23 cellular contexts compared by ENCODE assay signal in genomic region chr14:45096218-45096617, GRCh38. TPM values are rescaled to one million over a fixed set of nuclear protein-coding genes. Genes with fewer than 3 reads are reported as not detected.
A peak's percentile ranks its signal among the peaks of the same experiment; 100 is the strongest.
DNase-seq lines count a peak whose midpoint lies in the region; ATAC-seq, FAIRE-seq and TF ChIP-seq lines count a peak whose summit lies in the region.
"Had no signal": no experiment of that assay in that cellular context is flagged by ENCODE, and none has a peak within 500 bp of the region (broad histone marks: within the 10 kb centered on the region; RNA-seq: fewer than 3 reads in every experiment).

No MANE protein-coding gene starts in this region.

- peaks cover 8 to 52% of the 10 kb centered on the region in 2 experiments for H3K36me3 ChIP-seq in HepG2 (replicated peaks in 1 of 2; ENCODE audit: control insufficient read depth in 1 of 2, insufficient read depth in 2 of 2, low read length in 2 of 2)
- H3K36me3 ChIP-seq in right lobe of liver = peaks cover 0 to 44% (median 11%) of the 10 kb centered on the region in 4 donors
- H3K36me3 ChIP-seq in trophoblast cell (ENCODE audit: control insufficient read depth in 1 of 2, insufficient read depth in 2 of 2, low read length in 2 of 2) = peaks cover 8 to 12% of the 10 kb centered on the region in 2 experiments

- in situ Hi-C loops in HepG2 (cut with HindIII; ENCODE audit: extremely low pct_ligation_motif_present, low pct_unique_long_range_greater_than_20kb) = no loop called here

- H3K14ac ChIP-seq in trophoblast cell (ENCODE audit: low read length) = no peak overlapping the region

- H3K79me2 ChIP-seq in HepG2 (ENCODE audit: insufficient read depth, low read length) (peaks cover 41% of the 10 kb centered on the region), trophoblast cell (ENCODE audit: control insufficient read depth, insufficient read depth, low read length, poor library complexity) (no peaks in the 10 kb centered on the region)

- TF ChIP-seq EP300 in HepG2 (IDR thresholded peaks at IDR 0.05; ENCODE audit: low read depth in 2 of 2, low read length in 2 of 2) (no peak), HepG2 (CRISPR knock-in tag; IDR thresholded peaks at IDR 0.05; ENCODE audit: borderline replicate concordance) (no peak)

- H3K4me2 ChIP-seq in HepG2 (ENCODE audit: low read depth, low read length) (no peak overlapping the region), trophoblast cell (ENCODE audit: low read length) (no peak overlapping the region)
- H3K4me2 ChIP-seq: GM23338 had no signal

- H2BK5ac ChIP-seq in trophoblast cell (ENCODE audit: low read depth, low read length, poor library complexity) = no peak overlapping the region

- intact Hi-C loops in HepG2 (cut with micrococcal nuclease; ENCODE audit: unreplicated experiment) (no loop called here), right lobe of liver (cut with DNase I) (no loop called here)

- H3K4me3 ChIP-seq in HepG2 (replicated peaks in 1 of 3; ENCODE audit: insufficient read depth in 1 of 3, low read depth in 2 of 3, low read length in 3 of 3) (no peak overlapping the region), right lobe of liver (no peak overlapping the region), trophoblast cell (ENCODE audit: low read depth, low read length) (no peak overlapping the region)
- H3K4me3 ChIP-seq: GM23338 had no signal

- no peak overlapping the region for H3K18ac ChIP-seq in trophoblast cell (ENCODE audit: low read length)

- CTCF ChIA-PET in HepG2 (lab: Yijun Ruan, JAX; ENCODE audit: low intra/inter-chr PET ratio, low total read pairs) = no interaction called here

- 0 out of 2 replicates have a peak, but pooled peaks cover 9% of the 10 kb centered on the region for H4K20me1 ChIP-seq in HepG2 (ENCODE audit: insufficient read depth, low read length)

- DNase-seq in HepG2 (ENCODE audit: low spot score) (no peak), right lobe of liver (no peak), M059J (ENCODE audit: low read depth) (peak; percentile 12), trophoblast cell (no peak), cerebellar cortex (ENCODE audit: low spot score) (no peak), HUDEP-2 (lab: John Stamatoyannopoulos, UW; ENCODE audit: unreplicated experiment in 76 of 76) (no peak)
- DNase-seq: ACHN; BE2C; C1 segment of cervical spinal cord; CD4-positive, CD25-positive, alpha-beta regulatory T cell; CD8-positive, alpha-beta memory T cell; COR-L47; DMS 273 treated with DMSO at 0.1 percent for 48 hours; DMS53; DND-41; EL; HCEC 1CT; HFFc6 had no signal

- H4K8ac ChIP-seq in trophoblast cell (ENCODE audit: low read depth, low read length) = no peak overlapping the region

- no peaks in the 10 kb centered on the region for H3K27me3 ChIP-seq in HepG2 (ENCODE audit: control insufficient read depth in 1 of 2, insufficient read depth in 2 of 2, low read length in 2 of 2)
- no peaks in the 10 kb centered on the region for H3K27me3 ChIP-seq in right lobe of liver
- no peaks in the 10 kb centered on the region for H3K27me3 ChIP-seq in trophoblast cell (ENCODE audit: insufficient read depth, low read length)
- H3K27me3 ChIP-seq: BE2C had no signal

- POLR2A ChIA-PET in HepG2 (lab: Yijun Ruan, JAX) = interaction anchor here (0.6 kb wide), 1 partner anchor 133 kb away, joined by 4 read pairs; no protein-coding TSS in a partner anchor

- 0 out of 2 replicates have a peak, but pooled peaks cover under 1% of the 10 kb centered on the region for H3K4me1 ChIP-seq in HepG2 (ENCODE audit: insufficient read depth, low read length)
- H3K4me1 ChIP-seq in right lobe of liver = no peaks in the 10 kb centered on the region
- H3K4me1 ChIP-seq in trophoblast cell (ENCODE audit: control insufficient read depth in 1 of 2, insufficient read depth in 2 of 2, low read length in 2 of 2) = no peaks in the 10 kb centered on the region
- H3K4me1 ChIP-seq: BE2C had no signal

- H2BK120ac ChIP-seq in trophoblast cell (ENCODE audit: insufficient read depth, low read length, poor library complexity) = no peak overlapping the region

- TSS peak; percentile 20 for BruUV-seq in HepG2 (replicated peaks; lab: Mats Ljungman, UMichigan)

- H3K23ac ChIP-seq in trophoblast cell (ENCODE audit: low read length) = peak overlapping the region; percentile 12

- H2BK12ac ChIP-seq in trophoblast cell (ENCODE audit: low read length) = no peak overlapping the region

- no peak overlapping the region for H4K12ac ChIP-seq in trophoblast cell (ENCODE audit: low read depth, low read length)

- TF ChIP-seq CTCF in HepG2 (CRISPR knock-in tag; IDR thresholded peaks at IDR 0.05) (no peak), right lobe of liver (IDR thresholded peaks at IDR 0.05) (no peak)

- TF ChIP-seq RAD21 in HepG2 (CRISPR knock-in tag; IDR thresholded peaks at IDR 0.05) = no peak

- no peak overlapping the region for H2AK5ac ChIP-seq in trophoblast cell (ENCODE audit: low read length)

- 95% methylated on average over 4 of the region's 4 CpGs for WGBS in HepG2 (ENCODE audit: low lambda C conversion rate)
- WGBS in right lobe of liver (ENCODE audit: insufficient coverage, low coverage, low lambda C conversion rate, missing lambda C conversion rate) = 95% methylated on average over 3 of the region's 4 CpGs
- WGBS in trophoblast cell (ENCODE audit: extremely low coverage, insufficient coverage, insufficient read length) = no CpG with 5 or more reads among the region's 4 CpGs

- H2AFZ ChIP-seq in HepG2 (ENCODE audit: low read length) = no peak overlapping the region
- no peak overlapping the region for H2AFZ ChIP-seq in trophoblast cell (ENCODE audit: insufficient read depth, low read length, poor library complexity)
- H2AFZ ChIP-seq: GM23338 had no signal

- no peak for TF ChIP-seq POLR2A in HepG2 (IDR thresholded peaks at IDR 0.05; ENCODE audit: insufficient read depth in 1 of 2, low read depth in 2 of 2, low read length in 2 of 2)
- no peak for TF ChIP-seq POLR2A in right lobe of liver (IDR thresholded peaks at IDR 0.05)

- H3K79me1 ChIP-seq in trophoblast cell (ENCODE audit: low read length) = no peaks in the 10 kb centered on the region

- ATAC-seq in HepG2 = no peak
- no peak for ATAC-seq in right lobe of liver
- ATAC-seq: GM23338 had no signal

- H3K9me3 ChIP-seq in HepG2 (ENCODE audit: low read length) = no peaks in the 10 kb centered on the region
- no peaks in the 10 kb centered on the region for H3K9me3 ChIP-seq in right lobe of liver
- H3K9me3 ChIP-seq in trophoblast cell (ENCODE audit: insufficient read depth, low read depth, low read length) = no peaks in the 10 kb centered on the region
- H3K9me3 ChIP-seq: BE2C had no signal

- no peak overlapping the region for H3K4ac ChIP-seq in trophoblast cell (ENCODE audit: low read depth, low read length)

- no peak overlapping the region for H4K91ac ChIP-seq in trophoblast cell (ENCODE audit: low read depth, low read length)

- H3K27ac ChIP-seq in HepG2 (ENCODE audit: extremely low read length, insufficient read depth, low read length) = no peak overlapping the region
- no peak overlapping the region for H3K27ac ChIP-seq in right lobe of liver
- H3K27ac ChIP-seq in trophoblast cell (ENCODE audit: low read depth, low read length) = no peak overlapping the region
- H3K27ac ChIP-seq: HL-60 had no signal

- no peak overlapping the region for H3K9ac ChIP-seq in HepG2 (ENCODE audit: insufficient read depth, low read depth, low read length)
- no peak overlapping the region for H3K9ac ChIP-seq in trophoblast cell (ENCODE audit: low read length)

- FAIRE-seq in HepG2 (lab: Jason Lieb, UNC) = no peak
- FAIRE-seq: GM12891, GM18507, H54 had no signal

RNA-seq across cellular contexts. Expression of gene PRPF39, which starts 12.3 kb away (rescaled TPM):
- total RNA-seq in HepG2 (2016; rRNA removed; fragmentation: Illumina TruSeq; extraction: Trizol) = 28.8 and 44.2 TPM in 2 replicates
- 8.5 and 10.2 TPM in 2 replicates for total RNA-seq in HepG2 (2016; cell fraction: cytosol; rRNA removed; fragmentation: Illumina TruSeq; extraction: Trizol; ENCODE audit: low read depth)
- total RNA-seq in HepG2 (2016; cell fraction: insoluble cytoplasmic fraction; rRNA removed; fragmentation: Illumina TruSeq; extraction: Trizol) = 31.1 and 40.1 TPM in 2 replicates
- 10.9 and 11.4 TPM in 2 replicates for total RNA-seq in HepG2 (2016; cell fraction: membrane; rRNA removed; fragmentation: Illumina TruSeq; extraction: Trizol)
- total RNA-seq in HepG2 (2016; cell fraction: nucleus; rRNA removed; fragmentation: Illumina TruSeq; extraction: Trizol) = 78.2 and 85.9 TPM in 2 replicates
- polyA plus RNA-seq in HepG2 (2011; rRNA removed) = 65.0 and 68.0 TPM in 2 replicates
- polyA plus RNA-seq in HepG2 (2011; cell fraction: cytosol; rRNA removed) = 10.1 and 10.5 TPM in 2 replicates
- polyA plus RNA-seq in HepG2 (2011; cell fraction: nucleus; rRNA removed) = 138 and 158 TPM in 2 replicates
- polyA plus RNA-seq in HepG2 (2012) = 30.5 and 36.1 TPM in 2 replicates
- polyA plus RNA-seq in HepG2 (2016; cell fraction: cytosol; fragmentation: Illumina TruSeq; extraction: Trizol; ENCODE audit: low read depth) = 2.5 and 2.8 TPM in 2 replicates
- polyA plus RNA-seq in HepG2 (2016; cell fraction: insoluble cytoplasmic fraction; fragmentation: Illumina TruSeq; extraction: Trizol; ENCODE audit: low read depth) = 21.4 and 23.9 TPM in 2 replicates
- 4.6 and 5.1 TPM in 2 replicates for polyA plus RNA-seq in HepG2 (2016; cell fraction: membrane; fragmentation: Illumina TruSeq; extraction: Trizol; ENCODE audit: low read depth)
- polyA plus RNA-seq in HepG2 (2016; cell fraction: nucleus; fragmentation: Illumina TruSeq; extraction: Trizol; ENCODE audit: insufficient read depth, low read depth) = 169 and 172 TPM in 2 replicates
- polyA minus RNA-seq in HepG2 (2011; rRNA and poly(A)+ RNA removed; ENCODE audit: low replicate concordance) = 48.4 and 56.4 TPM in 2 replicates
- 7.5 and 12.0 TPM in 2 replicates for polyA minus RNA-seq in HepG2 (2011; cell fraction: cytosol; rRNA and poly(A)+ RNA removed)
- 207 and 269 TPM in 2 replicates for polyA minus RNA-seq in HepG2 (2011; cell fraction: nucleus; rRNA and poly(A)+ RNA removed)
- total RNA-seq in right lobe of liver = 10 to 100 TPM in 3 of 6 experiments, 1 to 10 TPM in 3; 7.3 to 15.1 (median 10.4) TPM
- total RNA-seq in M059J (2014; rRNA removed; shearing (Covaris generic)) = 10.1 and 16.6 TPM in 2 replicates
- polyA plus RNA-seq in trophoblast cell (2013) = 23.0 and 23.1 TPM in 2 replicates

RNA-seq across cellular contexts. Expression of gene FKBP3, which starts 38.1 kb away (rescaled TPM):
- total RNA-seq in HepG2 (2016; rRNA removed; fragmentation: Illumina TruSeq; extraction: Trizol) = 87.6 and 140 TPM in 2 replicates
- 27.9 and 33.0 TPM in 2 replicates for total RNA-seq in HepG2 (2016; cell fraction: cytosol; rRNA removed; fragmentation: Illumina TruSeq; extraction: Trizol; ENCODE audit: low read depth)
- total RNA-seq in HepG2 (2016; cell fraction: insoluble cytoplasmic fraction; rRNA removed; fragmentation: Illumina TruSeq; extraction: Trizol) = 89.6 and 145 TPM in 2 replicates
- total RNA-seq in HepG2 (2016; cell fraction: membrane; rRNA removed; fragmentation: Illumina TruSeq; extraction: Trizol) = 29.1 and 33.1 TPM in 2 replicates
- total RNA-seq in HepG2 (2016; cell fraction: nucleus; rRNA removed; fragmentation: Illumina TruSeq; extraction: Trizol) = 64.8 and 67.4 TPM in 2 replicates
- 40.2 and 57.0 TPM in 2 replicates for polyA plus RNA-seq in HepG2 (2011; rRNA removed)
- 18.8 and 31.3 TPM in 2 replicates for polyA plus RNA-seq in HepG2 (2011; cell fraction: cytosol; rRNA removed)
- 18.1 and 30.4 TPM in 2 replicates for polyA plus RNA-seq in HepG2 (2011; cell fraction: nucleus; rRNA removed)
- polyA plus RNA-seq in HepG2 (2012) = 75.2 and 122 TPM in 2 replicates
- polyA plus RNA-seq in HepG2 (2016; cell fraction: cytosol; fragmentation: Illumina TruSeq; extraction: Trizol; ENCODE audit: low read depth) = 30.8 and 31.1 TPM in 2 replicates
- 228 and 238 TPM in 2 replicates for polyA plus RNA-seq in HepG2 (2016; cell fraction: insoluble cytoplasmic fraction; fragmentation: Illumina TruSeq; extraction: Trizol; ENCODE audit: low read depth)
- polyA plus RNA-seq in HepG2 (2016; cell fraction: membrane; fragmentation: Illumina TruSeq; extraction: Trizol; ENCODE audit: low read depth) = 34.4 and 37.5 TPM in 2 replicates
- polyA plus RNA-seq in HepG2 (2016; cell fraction: nucleus; fragmentation: Illumina TruSeq; extraction: Trizol; ENCODE audit: insufficient read depth, low read depth) = 149 and 154 TPM in 2 replicates
- 3.0 and 4.9 TPM in 2 replicates for polyA minus RNA-seq in HepG2 (2011; rRNA and poly(A)+ RNA removed; ENCODE audit: low replicate concordance)
- 12.1 and 13.8 TPM in 2 replicates for polyA minus RNA-seq in HepG2 (2011; cell fraction: cytosol; rRNA and poly(A)+ RNA removed)
- polyA minus RNA-seq in HepG2 (2011; cell fraction: nucleus; rRNA and poly(A)+ RNA removed) = 38.2 and 44.6 TPM in 2 replicates
- 10 to 100 TPM; 25.0 to 32.9 (median 27.2) TPM for total RNA-seq in right lobe of liver
- total RNA-seq in M059J (2014; rRNA removed; shearing (Covaris generic)) = 48.3 and 64.0 TPM in 2 replicates
- polyA plus RNA-seq in trophoblast cell (2013) = 81.0 and 85.4 TPM in 2 replicates

RNA-seq across cellular contexts. Expression of gene FANCM, which starts 39.5 kb away (rescaled TPM):
- total RNA-seq in HepG2 (2016; rRNA removed; fragmentation: Illumina TruSeq; extraction: Trizol) (10.4 and 13.1 TPM in 2 replicates), right lobe of liver (1 to 10 TPM; 1.4 to 3.9 (median 1.9) TPM)
- 3.1 and 3.2 TPM in 2 replicates for total RNA-seq in HepG2 (2016; cell fraction: cytosol; rRNA removed; fragmentation: Illumina TruSeq; extraction: Trizol; ENCODE audit: low read depth)
- 12.1 and 12.6 TPM in 2 replicates for total RNA-seq in HepG2 (2016; cell fraction: insoluble cytoplasmic fraction; rRNA removed; fragmentation: Illumina TruSeq; extraction: Trizol)
- 3.5 and 3.6 TPM in 2 replicates for total RNA-seq in HepG2 (2016; cell fraction: membrane; rRNA removed; fragmentation: Illumina TruSeq; extraction: Trizol)
- total RNA-seq in HepG2 (2016; cell fraction: nucleus; rRNA removed; fragmentation: Illumina TruSeq; extraction: Trizol) = 27.2 and 28.4 TPM in 2 replicates
- polyA plus RNA-seq in HepG2 (2011; rRNA removed) = 1.1 and 2.6 TPM in 2 replicates
- polyA plus RNA-seq in HepG2 (2011; cell fraction: cytosol; rRNA removed) = 0.64 and 1.2 TPM in 2 replicates
- 1.5 and 2.4 TPM in 2 replicates for polyA plus RNA-seq in HepG2 (2011; cell fraction: nucleus; rRNA removed)
- polyA plus RNA-seq in HepG2 (2012) = 1.1 and 2.0 TPM in 2 replicates
- polyA plus RNA-seq in HepG2 (2016; cell fraction: cytosol; fragmentation: Illumina TruSeq; extraction: Trizol; ENCODE audit: low read depth) = 0.54 and 0.69 TPM in 2 replicates
- polyA plus RNA-seq in HepG2 (2016; cell fraction: insoluble cytoplasmic fraction; fragmentation: Illumina TruSeq; extraction: Trizol; ENCODE audit: low read depth) = 5.7 and 5.9 TPM in 2 replicates
- 0.76 and 1.6 TPM in 2 replicates for polyA plus RNA-seq in HepG2 (2016; cell fraction: membrane; fragmentation: Illumina TruSeq; extraction: Trizol; ENCODE audit: low read depth)
- 13.1 and 20.1 TPM in 2 replicates for polyA plus RNA-seq in HepG2 (2016; cell fraction: nucleus; fragmentation: Illumina TruSeq; extraction: Trizol; ENCODE audit: insufficient read depth, low read depth)
- polyA minus RNA-seq in HepG2 (2011; rRNA and poly(A)+ RNA removed; ENCODE audit: low replicate concordance) = 6.5 and 21.7 TPM in 2 replicates
- 3.1 and 4.5 TPM in 2 replicates for polyA minus RNA-seq in HepG2 (2011; cell fraction: cytosol; rRNA and poly(A)+ RNA removed)
- polyA minus RNA-seq in HepG2 (2011; cell fraction: nucleus; rRNA and poly(A)+ RNA removed) = 13.9 and 19.7 TPM in 2 replicates
- total RNA-seq in M059J (2014; rRNA removed; shearing (Covaris generic)) = 4.7 and 5.7 TPM in 2 replicates
- polyA plus RNA-seq in trophoblast cell (2013) = 3.1 and 3.2 TPM in 2 replicates
